In genomic region chr1:184023133-184023532, GRCh38 we compare ENCODE assay signal across 1 cellular context.
TF ChIP-seq lines count a peak whose summit lies in the region.

No MANE protein-coding gene starts in this region.

TF ChIP-seq in IMR-90, 13 proteins besides CTCF, POLR2A, EP300 and RAD21:
- TF ChIP-seq CHD1 (IDR thresholded peaks at IDR 0.05; ENCODE audit: low read depth, low read length) (no peak), MAFK (IDR thresholded peaks at IDR 0.05; ENCODE audit: low read depth, low read length) (no peak), NFE2L2 (IDR thresholded peaks at IDR 0.05; ENCODE audit: low read depth, low read length) (no peak), FOS (IDR thresholded peaks at IDR 0.05; ENCODE audit: low read depth, low read length) (no peak), ELK1 (IDR thresholded peaks at IDR 0.05; ENCODE audit: borderline replicate concordance, low read depth, low read length) (no peak), MXI1 (IDR thresholded peaks at IDR 0.05; ENCODE audit: borderline replicate concordance, low read depth, low read length) (no peak), USF2 (IDR thresholded peaks at IDR 0.05; ENCODE audit: low read depth, low read length) (no peak), RCOR1 (IDR thresholded peaks at IDR 0.05; ENCODE audit: insufficient replicate concordance, low read length) (no peak), CEBPB (IDR thresholded peaks at IDR 0.05; ENCODE audit: low read depth, low read length) (no peak), MAZ (IDR thresholded peaks at IDR 0.05; ENCODE audit: borderline replicate concordance, low read depth, low read length) (no peak), SMC3 (IDR thresholded peaks at IDR 0.05; ENCODE audit: low read depth, low read length) (no peak), BHLHE40 (IDR thresholded peaks at IDR 0.05; ENCODE audit: low read depth, low read length) (no peak), RFX5 (IDR thresholded peaks at IDR 0.05; ENCODE audit: low read depth, low read length) (no peak)
